In the genomic region with DNA sequence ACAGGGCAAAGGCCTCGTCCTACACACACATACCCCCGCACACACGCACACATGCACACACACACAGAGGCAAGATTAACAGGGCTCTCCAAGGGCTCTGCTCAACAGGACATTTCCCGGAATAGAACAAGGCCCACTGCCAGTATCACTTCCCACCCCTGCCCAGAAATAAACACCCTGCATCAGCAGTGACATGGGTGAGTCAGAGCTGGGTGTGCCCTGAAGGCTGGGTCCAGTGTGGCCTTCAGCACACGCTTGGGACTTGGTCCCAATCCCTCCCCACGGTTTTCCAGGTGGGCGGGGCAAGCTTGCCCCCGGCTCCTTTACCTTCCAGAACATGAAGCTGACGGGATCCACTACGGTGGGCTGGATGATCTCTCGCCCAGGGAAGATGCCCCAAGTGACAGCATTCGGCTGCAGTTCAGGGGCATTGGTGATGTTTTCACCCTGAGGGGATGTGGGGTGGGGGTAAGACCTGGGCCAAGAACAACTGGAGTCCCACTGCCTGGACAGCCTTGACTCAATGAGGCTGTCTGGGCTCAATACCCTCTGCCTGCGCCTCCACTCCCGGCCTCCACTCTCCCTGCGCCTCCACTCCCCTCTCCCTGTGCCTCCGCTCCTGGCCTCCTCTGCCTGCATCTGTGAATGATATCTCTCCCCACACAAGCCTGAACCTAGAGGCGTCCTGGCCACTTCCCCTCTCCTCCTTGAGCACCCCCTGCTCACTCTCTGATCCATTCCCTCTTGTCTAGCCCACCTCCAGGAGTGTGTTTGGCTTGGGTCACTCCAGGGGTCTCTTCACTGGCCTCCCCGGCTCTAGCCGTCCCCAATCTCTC, we compare ENCODE assay signal across 8 cellular contexts. TPM values are rescaled to one million over a fixed set of nuclear protein-coding genes. Genes with fewer than 3 reads are reported as not detected.
DNase-seq lines count a peak whose midpoint lies in the region; ATAC-seq and TF ChIP-seq lines count a peak whose summit lies in the region.

No MANE protein-coding gene starts in this region.

- TF ChIP-seq POLR2A in breast epithelium (IDR thresholded peaks at IDR 0.05) (no peak), suprapubic skin (IDR thresholded peaks at IDR 0.05) (no peak)

- H3K4me1 ChIP-seq in breast epithelium (peaks cover 0 to 8% of the 10 kb centered on the region in 2 donors), suprapubic skin (peaks cover 62% of the 10 kb centered on the region)

- no peaks in the 10 kb centered on the region for H3K27me3 ChIP-seq in breast epithelium
- no peaks in the 10 kb centered on the region for H3K27me3 ChIP-seq in suprapubic skin

- intact Hi-C loops in breast epithelium (cut with DNase I; ENCODE audit: low total_unique reads), result no loop called here

- H3K36me3 ChIP-seq in breast epithelium (peaks cover 5% of the 10 kb centered on the region), suprapubic skin (peaks cover 42% of the 10 kb centered on the region)

- ATAC-seq in left lobe of liver, result peak; percentile 78
- ATAC-seq in GM19455 (IDR thresholded peaks at IDR 0.05; ENCODE audit: unreplicated experiment), result no peak

- TF ChIP-seq EP300 in suprapubic skin (IDR thresholded peaks at IDR 0.05), result peak; percentile 88

- H3K27ac ChIP-seq in breast epithelium, result peak overlapping the region; percentile 88 to 97
- peak overlapping the region; percentile 88 for H3K27ac ChIP-seq in suprapubic skin

- H3K4me3 ChIP-seq in breast epithelium (peak overlapping the region in 1 of 3 donors; percentile 46), suprapubic skin (no peak overlapping the region)

- TF ChIP-seq CTCF in breast epithelium (IDR thresholded peaks at IDR 0.05), result no peak
- TF ChIP-seq CTCF in suprapubic skin (IDR thresholded peaks at IDR 0.05), result no peak

- WGBS in suprapubic skin, result 53% methylated on average over 14 of the region's 19 CpGs

- H3K9me3 ChIP-seq in breast epithelium (no peaks in the 10 kb centered on the region), suprapubic skin (no peaks in the 10 kb centered on the region)

- DNase-seq in LHCN-M2 (ENCODE audit: low read depth) (peak; percentile 87), breast epithelium (ENCODE audit: low spot score in 2 of 2) (peak; percentile 77 to 85), left lobe of liver (ENCODE audit: low spot score) (peak; percentile 68), suprapubic skin (ENCODE audit: low spot score in 2 of 2) (peak; percentile 91 to 96), NCI-H524 (lab: John Stamatoyannopoulos, UW) (no peak), NCI-H345 (lab: John Stamatoyannopoulos, UW) (no peak), NCI-H748 (lab: John Stamatoyannopoulos, UW; ENCODE audit: unreplicated experiment) (no peak)

RNA-seq across cellular contexts. Expression of gene MTHFR, which starts 14.7 kb away (rescaled TPM):
- total RNA-seq in LHCN-M2 (2014; rRNA removed) (7.8 and 11.7 TPM in 2 replicates), breast epithelium (10 to 100 TPM; 24.6 to 42.0 (median 30.0) TPM), left lobe of liver (14.9 TPM), suprapubic skin (10 to 100 TPM; 35.0 to 57.5 (median 39.7) TPM)
- polyA plus RNA-seq in LHCN-M2 (2012), result 7.7 TPM

RNA-seq across cellular contexts. Expression of gene CLCN6, which starts 14.9 kb away (rescaled TPM):
- total RNA-seq in LHCN-M2 (2014; rRNA removed) (5.5 and 10.7 TPM in 2 replicates), breast epithelium (10 to 100 TPM; 14.6 to 21.1 (median 16.7) TPM), left lobe of liver (10.8 TPM), suprapubic skin (10 to 100 TPM in 2 of 4 donors, 1 to 10 TPM in 2; 6.2 to 22.5 (median 10.2) TPM)
- 8.0 TPM for polyA plus RNA-seq in LHCN-M2 (2012)

RNA-seq across cellular contexts. Expression of gene C1orf167, which starts 29.1 kb away (rescaled TPM):
- not detected in 2 replicates for total RNA-seq in LHCN-M2 (2014; rRNA removed)
- 0.51 TPM for polyA plus RNA-seq in LHCN-M2 (2012)
- 1 to 10 TPM in 1 of 3 donors, not detected in 2; 1.3 TPM for total RNA-seq in breast epithelium
- not detected for total RNA-seq in left lobe of liver
- total RNA-seq in suprapubic skin, result 1 to 10 TPM in 2 of 4 donors, not detected in 2; 1.1 to 6.1 TPM

RNA-seq across cellular contexts. Expression of gene AGTRAP, which starts 55.2 kb away (rescaled TPM):
- total RNA-seq in LHCN-M2 (2014; rRNA removed), result 35.8 and 39.4 TPM in 2 replicates
- polyA plus RNA-seq in LHCN-M2 (2012), result 31.9 TPM
- total RNA-seq in breast epithelium, result 10 to 100 TPM; 61.9 to 74.7 (median 66.4) TPM
- 9.0 TPM for total RNA-seq in left lobe of liver
- 10 to 100 TPM; 34.7 to 52.5 (median 47.2) TPM for total RNA-seq in suprapubic skin

RNA-seq across cellular contexts. Expression of gene NPPA, which starts 56.5 kb away (rescaled TPM):
- total RNA-seq in LHCN-M2 (2014; rRNA removed) (not detected in 2 replicates), breast epithelium (under 1 TPM in 1 of 3 donors, not detected in 2; 0.66 TPM), left lobe of liver (not detected), suprapubic skin (not detected)
- not detected for polyA plus RNA-seq in LHCN-M2 (2012)

Comparison
In these comparisons a context has a peak if more than half of its experiments do, and no peak if none do; other contexts are left out.
1. DNase-seq: peak in LHCN-M2 (single experiment), breast epithelium (2 of 2), left lobe of liver (single experiment) and suprapubic skin (2 of 2); none in NCI-H524 (0 of 2), NCI-H345 (single experiment) and NCI-H748 (single experiment).